In genomic region chr13:44307844-44308243, GRCh38 we compare ENCODE assay signal across 1 cellular context.
TF ChIP-seq lines count a peak whose summit lies in the region.

No MANE protein-coding gene starts in this region.

TF ChIP-seq in HEK293, 187 proteins besides CTCF, POLR2A, EP300 and RAD21 (continued from another document):
- TF ChIP-seq GLIS1 (tag by site-specific recombination; IDR thresholded peaks at IDR 0.05) (peak; percentile 54), ZNF670 (tag by site-specific recombination; IDR thresholded peaks at IDR 0.05; ENCODE audit: low read depth) (no peak)
TF ChIP-seq in HEK293: peak in this region for 2.
